ENCODE assay signal across 1 cellular context in the genomic region with DNA sequence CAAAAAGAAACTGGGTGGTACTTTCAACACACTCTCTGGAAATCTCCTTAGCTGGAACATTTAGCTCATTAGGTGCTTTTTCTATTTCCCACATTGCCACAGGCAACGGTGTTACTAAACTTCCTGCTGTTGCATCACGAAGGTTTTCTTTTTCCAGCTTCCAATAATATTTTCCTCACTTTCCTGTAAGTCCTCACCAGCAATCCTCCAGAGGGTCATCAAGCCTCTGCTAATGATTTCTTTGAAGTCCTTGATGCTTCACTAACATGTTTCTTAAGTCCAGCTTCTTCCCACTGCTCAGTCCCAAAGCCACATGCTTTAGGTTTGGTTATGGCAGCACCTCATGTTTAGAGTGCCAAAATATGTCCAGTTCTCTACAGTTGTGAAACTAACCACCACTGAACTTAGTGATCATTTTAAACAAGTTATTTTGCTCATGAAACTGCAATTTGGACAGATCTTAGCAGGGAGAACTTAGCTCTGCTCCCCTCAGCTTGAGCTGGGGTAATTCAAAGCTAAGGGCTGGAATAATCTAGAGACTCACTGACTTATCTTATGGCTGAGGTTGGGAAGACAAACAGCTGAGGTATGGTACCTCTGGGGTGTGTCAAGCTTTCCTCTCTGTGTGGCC.
TF ChIP-seq lines count a peak whose summit lies in the region.

No MANE protein-coding gene starts in this region.

TF ChIP-seq in GM12891, 5 proteins besides CTCF, POLR2A, EP300 and RAD21:
- no peak for TF ChIP-seq POLR2AphosphoS5 (IDR thresholded peaks at IDR 0.05; ENCODE audit: low read depth, low read length)
- TF ChIP-seq POU2F2 (IDR thresholded peaks at IDR 0.05; ENCODE audit: low read depth, low read length) = no peak
- TF ChIP-seq TAF1 (IDR thresholded peaks at IDR 0.05; ENCODE audit: low read depth, low read length) = no peak
TF ChIP-seq in GM12891: peak in this region for 0.
